16 cellular contexts compared by ENCODE assay signal in genomic region chr1:115214098-115214497, GRCh38.
A peak's percentile ranks its signal among the peaks of the same experiment; 100 is the strongest.
DNase-seq lines count a peak whose midpoint lies in the region; ATAC-seq, FAIRE-seq and TF ChIP-seq lines count a peak whose summit lies in the region.
"Had no signal": no experiment of that assay in that cellular context is flagged by ENCODE, and none has a peak within 500 bp of the region (broad histone marks: within the 10 kb centered on the region; RNA-seq: fewer than 3 reads in every experiment).

No MANE protein-coding gene starts in this region.

- DNase-seq in A549 (ENCODE audit: low read depth in 1 of 2, low spot score in 1 of 2) (no peak), SW480 (ENCODE audit: low spot score) (peak; percentile 50), left colon (no peak), small intestine (peak; percentile 49), left cardiac atrium (no peak), NCI-H345 (lab: John Stamatoyannopoulos, UW) (no peak)
- DNase-seq in naive thymus-derived CD4-positive, alpha-beta T cell, result no peak
- DNase-seq: AML-193; CD8-positive, alpha-beta memory T cell; DMS79; GM23248; H7 had no signal

- CTCF ChIA-PET in A549 (lab: Yijun Ruan, JAX), result interaction anchor here (1.5 kb wide), 1 partner anchor 21 kb away, joined by 3 read pairs; no protein-coding TSS in a partner anchor
- CTCF ChIA-PET in naive thymus-derived CD4-positive, alpha-beta T cell (lab: Charles Lee), result no interaction called here

- no peaks in the 10 kb centered on the region for H3K27me3 ChIP-seq in small intestine (ENCODE audit: control insufficient read depth in 2 of 2, insufficient read depth in 2 of 2, low read length in 2 of 2)
- H3K27me3 ChIP-seq in naive thymus-derived CD4-positive, alpha-beta T cell (ENCODE audit: control insufficient read depth in 2 of 2, insufficient read depth in 2 of 2, low read length in 2 of 2), result no peaks in the 10 kb centered on the region
- H3K27me3 ChIP-seq: BLaER1 had no signal

- H3K27me3 Mint-ChIP-seq in naive thymus-derived CD4-positive, alpha-beta T cell, result peaks cover 0 to 30% (median 8%) of the 10 kb centered on the region in 5 donors

- intact Hi-C loops in left colon (cut with DNase I, micrococcal nuclease) (no loop called here), left cardiac atrium (cut with DNase I) (no loop called here)
- intact Hi-C loops in naive thymus-derived CD4-positive, alpha-beta T cell (cut with micrococcal nuclease), result no loop called here

- TF ChIP-seq CTCF in A549 (IDR thresholded peaks at IDR 0.05), result no peak

- peak overlapping the region; percentile 28; the same call in 2 of the 3 replicates for H3K4me2 ChIP-seq in A549
- H3K4me2 ChIP-seq: BLaER1 had no signal

- POLR2A ChIA-PET in A549 (lab: Yijun Ruan, JAX), result no interaction called here
- POLR2A ChIA-PET in naive thymus-derived CD4-positive, alpha-beta T cell (lab: Charles Lee), result no interaction called here

- H3K36me3 Mint-ChIP-seq in naive thymus-derived CD4-positive, alpha-beta T cell, result peaks cover 0 to 3% (median 0%) of the 10 kb centered on the region in 5 donors
- H3K36me3 Mint-ChIP-seq: CD8-positive, alpha-beta memory T cell had no signal

- no peaks in the 10 kb centered on the region for H3K4me1 Mint-ChIP-seq in naive thymus-derived CD4-positive, alpha-beta T cell
- H3K4me1 Mint-ChIP-seq: CD8-positive, alpha-beta memory T cell had no signal

- TF ChIP-seq EP300 in A549 (IDR thresholded peaks at IDR 0.05), result no peak

- H3K36me3 ChIP-seq in small intestine (ENCODE audit: control insufficient read depth in 2 of 2, insufficient read depth in 2 of 2, low read length in 2 of 2), result no peaks in the 10 kb centered on the region
- H3K36me3 ChIP-seq in naive thymus-derived CD4-positive, alpha-beta T cell (ENCODE audit: control insufficient read depth in 2 of 3, insufficient read depth in 3 of 3, low read length in 3 of 3), result no peaks in the 10 kb centered on the region
- H3K36me3 ChIP-seq: BLaER1 had no signal

- no peak overlapping the region for H3K4me3 Mint-ChIP-seq in naive thymus-derived CD4-positive, alpha-beta T cell
- H3K4me3 Mint-ChIP-seq: CD8-positive, alpha-beta memory T cell had no signal

- peaks cover 28% of the 10 kb centered on the region for H3K4me1 ChIP-seq in A549
- peaks cover 0 to 4% of the 10 kb centered on the region in 2 donors for H3K4me1 ChIP-seq in small intestine (ENCODE audit: control insufficient read depth in 2 of 2, insufficient read depth in 1 of 2, low read depth in 1 of 2, low read length in 1 of 2)
- no peaks in the 10 kb centered on the region for H3K4me1 ChIP-seq in naive thymus-derived CD4-positive, alpha-beta T cell (ENCODE audit: control insufficient read depth in 2 of 2, insufficient read depth in 2 of 2, low read length in 2 of 2)
- H3K4me1 ChIP-seq: BLaER1 had no signal

- no peaks in the 10 kb centered on the region for H3K9me3 ChIP-seq in A549
- no peaks in the 10 kb centered on the region for H3K9me3 ChIP-seq in small intestine (ENCODE audit: control insufficient read depth, low read depth)
- no peaks in the 10 kb centered on the region for H3K9me3 ChIP-seq in naive thymus-derived CD4-positive, alpha-beta T cell (ENCODE audit: control insufficient read depth in 2 of 3, low read length in 3 of 3)
- H3K9me3 ChIP-seq: BLaER1 had no signal

- TF ChIP-seq POLR2A in A549 (IDR thresholded peaks at IDR 0.05; ENCODE audit: low read length), result no peak

- ATAC-seq in A549 (no peak), left colon (peak; percentile 83), left cardiac atrium (no peak)
- no peak for ATAC-seq in naive thymus-derived CD4-positive, alpha-beta T cell
- ATAC-seq: GM12878 had no signal

- H3K4me3 ChIP-seq in A549 (no peak overlapping the region), small intestine (ENCODE audit: low read depth in 1 of 2, low read length in 2 of 2) (no peak overlapping the region)
- H3K4me3 ChIP-seq in naive thymus-derived CD4-positive, alpha-beta T cell (ENCODE audit: low read length), result no peak overlapping the region
- H3K4me3 ChIP-seq: BLaER1, GM12878, GM23248 had no signal

- no peak for TF ChIP-seq RAD21 in A549 (conservative IDR thresholded peaks at IDR 0.05 in 1 of 2, IDR thresholded peaks at IDR 0.05 in 1 of 2)

- WGBS in A549 (ENCODE audit: missing lambda C conversion rate), result 0% methylated on average over 1 of the region's 1 CpG
- 12 to 64% (median 35%) methylated on average over 1 of the region's 1 CpG for WGBS in small intestine, 3 donors

- H3K9me3 Mint-ChIP-seq in naive thymus-derived CD4-positive, alpha-beta T cell, result peaks cover 0 to 2% (median 0%) of the 10 kb centered on the region in 11 donors
- H3K9me3 Mint-ChIP-seq: CD8-positive, alpha-beta memory T cell had no signal

- FAIRE-seq in A549 (lab: Jason Lieb, UNC) (no peak), small intestine (lab: Jason Lieb, UNC) (no peak)
- FAIRE-seq: GM12878, GM18507 had no signal

- H3K27ac Mint-ChIP-seq in naive thymus-derived CD4-positive, alpha-beta T cell, result no peak overlapping the region
- H3K27ac Mint-ChIP-seq: CD8-positive, alpha-beta memory T cell had no signal

- H3K27ac ChIP-seq in A549 (peak overlapping the region in 1 of 2 experiments; percentile 53; a peak in 2 of 6 replicates), small intestine (ENCODE audit: low read depth in 1 of 2, low read length in 1 of 2) (no peak overlapping the region)
- H3K27ac ChIP-seq in naive thymus-derived CD4-positive, alpha-beta T cell (ENCODE audit: low read depth, low read length), result no peak overlapping the region
- H3K27ac ChIP-seq: 22Rv1, BLaER1, GM23248 had no signal

TF ChIP-seq in A549, 52 proteins besides CTCF, POLR2A, EP300 and RAD21:
- TF ChIP-seq MAX (IDR thresholded peaks at IDR 0.05), result no peak
- no peak for TF ChIP-seq ZNF302 (CRISPR knock-in tag; IDR thresholded peaks at IDR 0.05)
- TF ChIP-seq POLR2AphosphoS2 (conservative IDR thresholded peaks at IDR 0.05; ENCODE audit: low read length), result no peak
- TF ChIP-seq BCL3 (IDR thresholded peaks at IDR 0.05), result no peak
- no peak for TF ChIP-seq HOXA7 (CRISPR knock-in tag; IDR thresholded peaks at IDR 0.05)
- TF ChIP-seq MYC (IDR thresholded peaks at IDR 0.05; ENCODE audit: borderline replicate concordance, low read length), result no peak
- TF ChIP-seq KDM1A (IDR thresholded peaks at IDR 0.05; ENCODE audit: low read depth), result no peak
- no peak for TF ChIP-seq BHLHE40 (IDR thresholded peaks at IDR 0.05; ENCODE audit: low read depth, low read length)
- TF ChIP-seq MAZ (IDR thresholded peaks at IDR 0.05; ENCODE audit: borderline replicate concordance, low read depth, low read length), result no peak
- TF ChIP-seq TP53 (CRISPR knock-in tag; IDR thresholded peaks at IDR 0.05), result no peak
- TF ChIP-seq ELK1 (IDR thresholded peaks at IDR 0.05; ENCODE audit: low read depth, low read length), result no peak
- TF ChIP-seq MAFK (IDR thresholded peaks at IDR 0.05; ENCODE audit: partially characterized antibody), result no peak
- no peak for TF ChIP-seq ESRRA (IDR thresholded peaks at IDR 0.05; ENCODE audit: borderline replicate concordance, low read length)
- no peak for TF ChIP-seq HOXB5 (CRISPR knock-in tag; IDR thresholded peaks at IDR 0.05)
- no peak for TF ChIP-seq ZC3H11A (IDR thresholded peaks at IDR 0.05)
TF ChIP-seq in A549: peak in this region for 0.

Comparison
In these comparisons a context has a peak if more than half of its experiments do, and no peak if none do; other contexts are left out.
1. DNase-seq: peak in SW480 (single experiment) and small intestine (single experiment); none in A549 (0 of 2), left colon (0 of 2), naive thymus-derived CD4-positive, alpha-beta T cell (0 of 9), left cardiac atrium (single experiment) and NCI-H345 (single experiment).